ENCODE assay signal across 19 cellular contexts in the genomic region with DNA sequence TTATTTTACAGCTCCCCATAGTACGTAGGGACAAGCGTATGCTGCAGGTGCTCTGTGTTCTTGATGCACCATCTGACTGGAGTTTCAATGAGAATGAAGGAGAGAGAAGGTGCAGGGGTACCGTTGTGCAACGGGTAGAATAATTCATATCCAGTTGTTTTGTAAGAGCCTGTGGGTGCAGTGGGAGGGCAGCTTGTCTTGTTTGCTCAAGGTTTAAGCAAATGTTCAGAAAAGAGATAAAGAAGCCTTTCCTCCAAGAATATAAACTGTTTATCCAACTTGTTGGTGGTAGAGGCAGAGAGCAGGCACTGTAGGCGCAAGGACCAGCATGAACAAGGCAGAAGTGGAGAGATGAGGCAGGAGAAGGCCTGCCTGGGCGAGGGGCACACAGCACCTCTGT.
"Had no signal": no experiment of that assay in that cellular context is flagged by ENCODE, and none has a peak within 500 bp of the region (broad histone marks: within the 10 kb centered on the region; RNA-seq: fewer than 3 reads in every experiment).

No MANE protein-coding gene starts in this region.

- H3K9ac ChIP-seq: neural progenitor cell, parathyroid adenoma had no signal

- H3K27ac ChIP-seq: epithelial cell of prostate, gastrocnemius medialis, neural progenitor cell, parathyroid adenoma, right lobe of liver, thoracic aorta, transverse colon, upper lobe of right lung, uterus had no signal

- H3K27me3 ChIP-seq: gastrocnemius medialis, neural progenitor cell, right lobe of liver, transverse colon, upper lobe of right lung, uterus had no signal

- H3K4me2 ChIP-seq: neural progenitor cell had no signal

- H3K4me3 ChIP-seq: gastrocnemius medialis, mucosa of descending colon, neural progenitor cell, right lobe of liver, thoracic aorta, transverse colon, upper lobe of right lung, uterus had no signal

- H3K4me1 ChIP-seq: gastrocnemius medialis, neural progenitor cell, parathyroid adenoma, right lobe of liver, transverse colon, upper lobe of right lung, uterus had no signal

- H3K9me3 ChIP-seq: gastrocnemius medialis, mucosa of descending colon, right lobe of liver, thoracic aorta, transverse colon, upper lobe of right lung had no signal

- H2AFZ ChIP-seq: neural progenitor cell, parathyroid adenoma had no signal

- H3K36me3 ChIP-seq: gastrocnemius medialis, neural progenitor cell, right lobe of liver, thoracic aorta, transverse colon, upper lobe of right lung, uterus had no signal

- DNase-seq: effector CD8-positive, alpha-beta T cell; endodermal cell; foreskin fibroblast; gastrocnemius medialis; mesenchymal stem cell; mucosa of descending colon; naive B cell; right lobe of liver; small intestine; stimulated activated CD4-positive, alpha-beta T cell treated with anti-CD3 and anti-CD28 coated beads, Interleukin-15, amount 100 ng/mL, for 24 hours; stimulated activated CD4-positive, alpha-beta T cell treated with anti-CD3 and anti-CD28 coated beads, Interleukin-2, amount 100 ng/mL, for 48 hours; stimulated activated naive B cell treated with anti-CD40 and anti-IgM and Interleukin-4, amounts not matched to agents 10 μg/mL and 1 μg/mL and 100 μg/mL, for 72 hours; transverse colon; upper lobe of right lung; uterus had no signal
